ENCODE assay signal across 17 cellular contexts in genomic region chr15:62833671-62834070, GRCh38.
DNase-seq lines count a peak whose midpoint lies in the region; ATAC-seq and TF ChIP-seq lines count a peak whose summit lies in the region.
"Had no signal": no experiment of that assay in that cellular context is flagged by ENCODE, and none has a peak within 500 bp of the region (broad histone marks: within the 10 kb centered on the region; RNA-seq: fewer than 3 reads in every experiment).

No MANE protein-coding gene starts in this region.

- H3K4me1 Mint-ChIP-seq in HFFc6 (ENCODE audit: low read depth), result no peaks in the 10 kb centered on the region; the same call in 1 of the 2 replicates

- H3K4me3 ChIP-seq in colonic mucosa, result no peak overlapping the region
- H3K4me3 ChIP-seq in foreskin fibroblast (ENCODE audit: low read depth in 1 of 2, low read length in 2 of 2), result no peak overlapping the region
- H3K4me3 ChIP-seq in rectal smooth muscle tissue (ENCODE audit: low read length), result no peak overlapping the region
- H3K4me3 ChIP-seq: SK-N-MC had no signal

- no peaks in the 10 kb centered on the region for H3K9me3 ChIP-seq in colonic mucosa

- peak overlapping the region; percentile 26 for H3K27ac ChIP-seq in colonic mucosa
- H3K27ac ChIP-seq in rectal smooth muscle tissue (ENCODE audit: low read depth, low read length), result peak overlapping the region; percentile 67
- H3K27ac ChIP-seq: C4-2B, SK-N-MC had no signal

- no peaks in the 10 kb centered on the region for H3K9me3 Mint-ChIP-seq in HFFc6

- no peak overlapping the region for H3K27ac Mint-ChIP-seq in HFFc6

- TF ChIP-seq CTCF in colonic mucosa (IDR thresholded peaks at IDR 0.05), result no peak
- no peak for TF ChIP-seq CTCF in foreskin fibroblast (IDR thresholded peaks at IDR 0.05; ENCODE audit: low read depth, low read length)
- TF ChIP-seq CTCF in HFFc6 (IDR thresholded peaks at IDR 0.05), result no peak

- no peak overlapping the region for H3K9ac ChIP-seq in colonic mucosa (ENCODE audit: low read depth in 2 of 2, low read length in 2 of 2)
- H3K9ac ChIP-seq in rectal smooth muscle tissue (ENCODE audit: low read length), result no peak overlapping the region

- no peak overlapping the region for H3K4me3 Mint-ChIP-seq in HFFc6

- intact Hi-C loops in colonic mucosa (cut with DNase I), result no loop called here

- DNase-seq in GM03348 (ENCODE audit: low spot score) (peak; percentile 22), colonic mucosa (no peak), foreskin fibroblast (peak; percentile 30 to 73), HFFc6 (no peak), ecto neural progenitor cell (ENCODE audit: low spot score) (no peak)
- no peak for DNase-seq in activated CD4-positive, alpha-beta T cell treated with anti-CD3 and anti-CD28 coated beads for 4 hours
- DNase-seq: AML-193, HCEC 1CT, NCI-H1105, NCI-H1694, NCI-H2081 treated with DMSO at 0.1 percent for 48 hours, NCI-H774, SHP77 had no signal

- H3K36me3 ChIP-seq in colonic mucosa (no peaks in the 10 kb centered on the region), rectal smooth muscle tissue (ENCODE audit: control insufficient read depth, insufficient read depth, low read length) (peaks cover 27% of the 10 kb centered on the region)

- H3K36me3 Mint-ChIP-seq in HFFc6 (ENCODE audit: low read depth), result peaks cover 33% of the 10 kb centered on the region

- H3K27me3 ChIP-seq in colonic mucosa, result no peaks in the 10 kb centered on the region
- no peaks in the 10 kb centered on the region for H3K27me3 ChIP-seq in rectal smooth muscle tissue (ENCODE audit: control insufficient read depth, insufficient read depth, low read length)

- H3K4me1 ChIP-seq in colonic mucosa (no peaks in the 10 kb centered on the region), rectal smooth muscle tissue (ENCODE audit: control insufficient read depth, insufficient read depth, low read length) (no peaks in the 10 kb centered on the region)

- peaks cover 2% of the 10 kb centered on the region for H3K27me3 Mint-ChIP-seq in HFFc6 (ENCODE audit: insufficient read depth)

- ATAC-seq in GM19351 (IDR thresholded peaks at IDR 0.05; ENCODE audit: unreplicated experiment), result no peak

Comparison
In these comparisons a context has a peak if more than half of its experiments do, and no peak if none do; other contexts are left out.
1. DNase-seq: peak in GM03348 (single experiment) and foreskin fibroblast (2 of 2); none in colonic mucosa (single experiment), HFFc6 (single experiment), ecto neural progenitor cell (single experiment) and activated CD4-positive, alpha-beta T cell treated with anti-CD3 and anti-CD28 coated beads for 4 hours (0 of 2).